Comparison of ENCODE assay signal across 13 cellular contexts in the genomic region with DNA sequence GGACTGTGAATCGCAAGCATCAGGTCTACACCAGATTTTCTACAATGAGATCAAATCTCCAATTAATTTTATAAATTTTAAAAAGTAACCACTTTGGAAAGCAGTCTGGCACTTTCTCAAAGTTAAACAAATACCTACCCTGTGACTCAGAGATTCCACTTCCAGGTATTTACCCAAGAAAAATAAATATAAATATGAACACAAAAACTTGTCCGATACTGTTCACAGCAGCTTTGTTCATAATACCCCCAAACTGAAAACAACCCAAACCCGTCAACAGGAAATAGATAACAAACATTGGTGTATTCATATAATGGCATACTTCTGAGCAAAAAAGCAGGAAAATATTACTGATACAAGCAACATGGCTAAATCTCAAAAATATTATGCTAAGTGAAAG. TPM values are rescaled to one million over a fixed set of nuclear protein-coding genes. Genes with fewer than 3 reads are reported as not detected.
A peak's percentile ranks its signal among the peaks of the same experiment; 100 is the strongest.
DNase-seq lines count a peak whose midpoint lies in the region; ATAC-seq, FAIRE-seq and TF ChIP-seq lines count a peak whose summit lies in the region.
"Had no signal": no experiment of that assay in that cellular context is flagged by ENCODE, and none has a peak within 500 bp of the region (broad histone marks: within the 10 kb centered on the region; RNA-seq: fewer than 3 reads in every experiment).

No MANE protein-coding gene starts in this region.

- no peak overlapping the region for H3K4me3 Mint-ChIP-seq in HFFc6
- H3K4me3 Mint-ChIP-seq in CD4-positive, alpha-beta T cell: no peak overlapping the region
- H3K4me3 Mint-ChIP-seq: activated CD8-positive, alpha-beta T cell treated with anti-CD3 and anti-CD28 coated beads for 36 hours; activated naive CD8-positive, alpha-beta T cell treated with anti-CD3 and anti-CD28 coated beads, Interleukin-2, amount 10 ng/mL, durations not matched to agents 7 days and 5 days; endodermal cell had no signal

- no peak for TF ChIP-seq POLR2A in K562 (conservative IDR thresholded peaks at IDR 0.05)
- TF ChIP-seq POLR2A in stomach (IDR thresholded peaks at IDR 0.05): no peak

- H3K27me3 ChIP-seq in K562 (ENCODE audit: control insufficient read depth in 2 of 2, insufficient read depth in 2 of 2, low read length in 2 of 2) (no peaks in the 10 kb centered on the region), stomach (no peaks in the 10 kb centered on the region)
- no peaks in the 10 kb centered on the region for H3K27me3 ChIP-seq in CD4-positive, alpha-beta T cell (ENCODE audit: control insufficient read depth, insufficient read depth, low read length)

- in situ Hi-C loops in K562 (cut with MboI): no loop called here

- H3K9me1 ChIP-seq in K562 (ENCODE audit: control insufficient read depth, insufficient read depth, low read length): peaks cover 10% of the 10 kb centered on the region

- no peak overlapping the region for H3K9ac ChIP-seq in K562 (ENCODE audit: insufficient read depth in 1 of 2, low read depth in 2 of 2, low read length in 2 of 2)

- no peaks in the 10 kb centered on the region; the same call in 1 of the 2 replicates for H3K27me3 Mint-ChIP-seq in HFFc6 (ENCODE audit: insufficient read depth)
- H3K27me3 Mint-ChIP-seq in CD4-positive, alpha-beta T cell: no peaks in the 10 kb centered on the region
- H3K27me3 Mint-ChIP-seq: activated CD8-positive, alpha-beta T cell treated with anti-CD3 and anti-CD28 coated beads for 36 hours; activated naive CD8-positive, alpha-beta T cell treated with anti-CD3 and anti-CD28 coated beads, Interleukin-2, amount 10 ng/mL, durations not matched to agents 7 days and 5 days had no signal

- no peak overlapping the region for H2AFZ ChIP-seq in K562 (ENCODE audit: low read depth, low read length)

- ATAC-seq in K562 (no peak), left lobe of liver (peak; percentile 5)
- ATAC-seq in CD4-positive, alpha-beta T cell (ENCODE audit: poor library complexity): no peak
- ATAC-seq: activated CD8-positive, alpha-beta T cell treated with anti-CD3 and anti-CD28 coated beads for 36 hours; mucosa of descending colon had no signal

- intact Hi-C loops in K562 (cut with micrococcal nuclease) (no loop called here), stomach (cut with DNase I; ENCODE audit: low total_unique reads) (no loop called here)
- intact Hi-C loops in CD4-positive, alpha-beta T cell (cut with DNase I, micrococcal nuclease): no loop called here

- H3K4me1 Mint-ChIP-seq in HFFc6 (ENCODE audit: low read depth): peaks cover 82% of the 10 kb centered on the region
- H3K4me1 Mint-ChIP-seq in CD4-positive, alpha-beta T cell (ENCODE audit: low read depth): peaks cover 62% of the 10 kb centered on the region

- H3K9me3 ChIP-seq in K562 (replicated peaks; ENCODE audit: control insufficient read depth, insufficient read depth, low read depth, low read length): no peaks in the 10 kb centered on the region
- no peaks in the 10 kb centered on the region for H3K9me3 ChIP-seq in stomach
- H3K9me3 ChIP-seq in CD4-positive, alpha-beta T cell (ENCODE audit: control insufficient read depth, low read length): no peaks in the 10 kb centered on the region
- H3K9me3 ChIP-seq: mucosa of descending colon had no signal

- BruUV-seq in K562 (replicated peaks; lab: Mats Ljungman, UMichigan): no TSS peak

- H3K27ac Mint-ChIP-seq in HFFc6: peak overlapping the region; percentile 47
- H3K27ac Mint-ChIP-seq in CD4-positive, alpha-beta T cell: no peak overlapping the region
- H3K27ac Mint-ChIP-seq: activated CD8-positive, alpha-beta T cell treated with anti-CD3 and anti-CD28 coated beads for 36 hours; activated naive CD8-positive, alpha-beta T cell treated with anti-CD3 and anti-CD28 coated beads, Interleukin-2, amount 10 ng/mL, durations not matched to agents 7 days and 5 days; endodermal cell had no signal

- H3K27ac ChIP-seq in K562 (ENCODE audit: extremely low read depth, low read depth, low read length) (0 out of 3 replicates have a peak overlapping the region, but pooled peaks have one; percentile 10), stomach (peak overlapping the region in 4 of 5 donors; percentile 76 to 95 (median 91))
- no peak overlapping the region for H3K27ac ChIP-seq in CD4-positive, alpha-beta T cell (ENCODE audit: low read depth, low read length)

- CTCF ChIA-PET in K562 (lab: Yijun Ruan, JAX; ENCODE audit: low intra/inter-chr PET ratio): no interaction called here
- CTCF ChIA-PET in CD4-positive, alpha-beta T cell (lab: Charles Lee): interaction anchor here (0.7 kb wide), 1 partner anchor 261 kb away, joined by 3 read pairs; no protein-coding TSS in a partner anchor

- H3K4me1 ChIP-seq in K562 (replicated peaks in 1 of 2; ENCODE audit: control insufficient read depth in 2 of 2, insufficient read depth in 2 of 2, low read length in 2 of 2) (peaks cover 34 to 42% of the 10 kb centered on the region in 2 experiments), stomach (peaks cover 78 to 100% (median 94%) of the 10 kb centered on the region in 4 donors)

- no peak for DNase-seq in HFFc6
- DNase-seq in K562 (ENCODE audit: extremely low read depth in 1 of 4, low spot score in 3 of 4): no peak
- DNase-seq in left lobe of liver (ENCODE audit: low spot score): no peak
- no peak for DNase-seq in stomach
- no peak for DNase-seq in DMS153 treated with DMSO at 0.1 percent for 48 hours (lab: John Stamatoyannopoulos, UW; ENCODE audit: unreplicated experiment)
- no peak for DNase-seq in NCI-H2171 treated with DMSO at 0.1 percent for 48 hours (lab: John Stamatoyannopoulos, UW)
- no peak for DNase-seq in GDM1 (lab: John Stamatoyannopoulos, UW)
- no peak for DNase-seq in CD4-positive, alpha-beta T cell
- DNase-seq: activated CD8-positive, alpha-beta T cell treated with anti-CD3 and anti-CD28 coated beads for 36 hours; activated naive CD8-positive, alpha-beta T cell treated with anti-CD3 and anti-CD28 coated beads, Interleukin-2, amount 10 ng/mL, durations not matched to agents 7 days and 5 days; endodermal cell; mucosa of descending colon; small intestine had no signal

- H3K36me3 Mint-ChIP-seq in HFFc6 (ENCODE audit: low read depth): peaks cover 56% of the 10 kb centered on the region
- peaks cover 51% of the 10 kb centered on the region for H3K36me3 Mint-ChIP-seq in CD4-positive, alpha-beta T cell (ENCODE audit: low read depth)

- no peak for FAIRE-seq in K562 (lab: Jason Lieb, UNC)
- FAIRE-seq: small intestine had no signal

- POLR2A ChIA-PET in K562 (lab: Yijun Ruan, JAX): interaction anchor here (3.9 kb wide), 1 partner anchor 12 kb away, joined by 23 read pairs; a partner anchor contains a TSS
- POLR2A ChIA-PET in CD4-positive, alpha-beta T cell (lab: Charles Lee): no interaction called here

- TF ChIP-seq RAD21 in K562 (CRISPR knock-in tag; conservative IDR thresholded peaks at IDR 0.05 in 1 of 2, IDR thresholded peaks at IDR 0.05 in 1 of 2): no peak

- peaks cover 75% of the 10 kb centered on the region for H3K79me2 ChIP-seq in K562 (ENCODE audit: control insufficient read depth, insufficient read depth, low read length)

- H3K36me3 ChIP-seq in K562 (ENCODE audit: control insufficient read depth, insufficient read depth, low read length): peaks cover 59% of the 10 kb centered on the region
- H3K36me3 ChIP-seq in stomach: peaks cover 2 to 16% (median 12%) of the 10 kb centered on the region in 4 donors

- H3K4me3 ChIP-seq in K562 (no peak overlapping the region), stomach (no peak overlapping the region)
- H3K4me3 ChIP-seq: mucosa of descending colon had no signal

- TF ChIP-seq CTCF in HFFc6 (IDR thresholded peaks at IDR 0.05): no peak
- no peak for TF ChIP-seq CTCF in K562 (IDR thresholded peaks at IDR 0.05 in 2 of 3, conservative IDR thresholded peaks at IDR 0.05 in 1 of 3; ENCODE audit: insufficient read depth in 2 of 3, low read depth in 1 of 3, low read length in 3 of 3)
- TF ChIP-seq CTCF in stomach (IDR thresholded peaks at IDR 0.05): no peak
- no peak for TF ChIP-seq CTCF in CD4-positive, alpha-beta T cell (IDR thresholded peaks at IDR 0.05)

- TF ChIP-seq EP300 in K562 (IDR thresholded peaks at IDR 0.05; ENCODE audit: low read length): no peak
- no peak for TF ChIP-seq EP300 in stomach (IDR thresholded peaks at IDR 0.05)

- H3K9me3 Mint-ChIP-seq in HFFc6: no peaks in the 10 kb centered on the region
- H3K9me3 Mint-ChIP-seq in CD4-positive, alpha-beta T cell: no peaks in the 10 kb centered on the region
- H3K9me3 Mint-ChIP-seq: activated CD8-positive, alpha-beta T cell treated with anti-CD3 and anti-CD28 coated beads for 36 hours; activated naive CD8-positive, alpha-beta T cell treated with anti-CD3 and anti-CD28 coated beads, Interleukin-2, amount 10 ng/mL, durations not matched to agents 7 days and 5 days; endodermal cell had no signal

- WGBS in K562 (ENCODE audit: insufficient coverage, low coverage, missing lambda C conversion rate): 85% methylated on average over 3 of the region's 3 CpGs
- 26 to 43% (median 37%) methylated on average over 3 of the region's 3 CpGs for WGBS in stomach, 5 donors

- H3K4me2 ChIP-seq in K562 (ENCODE audit: insufficient read depth, low read length): no peak overlapping the region

- H4K20me1 ChIP-seq in K562 (replicated peaks; ENCODE audit: control insufficient read depth, insufficient read depth, low read length): peaks cover 27% of the 10 kb centered on the region

RNA-seq across cellular contexts. Expression of a gene that starts 12.1 kb away (rescaled TPM):
- total RNA-seq in HFFc6 (2021; fragmentation: NEBNext Ultra II Directional; extraction: Animal tissue kit (Norgen Biotek cat#: 25700)): 10 to 100 TPM; 73.9 to 90.4 (median 78.1) TPM
- total RNA-seq in K562 (2011; cell fraction: chromatin; rRNA removed; ENCODE audit: low replicate concordance): 116 and 182 TPM in 2 replicates
- total RNA-seq in K562 (2011; cell fraction: nucleolus; rRNA removed): 70.2 and 72.6 TPM in 2 replicates
- 82.7 and 89.1 TPM in 2 replicates for total RNA-seq in K562 (2011; cell fraction: nucleoplasm; rRNA removed)
- 37.4 and 42.5 TPM in 2 replicates for total RNA-seq in K562 (2014; rRNA removed)
- total RNA-seq in K562 (2014; rRNA removed; fragmentation: Illumina TruSeq; extraction: Trizol): 37.2 and 38.1 TPM in 2 replicates
- total RNA-seq in K562 (2015; rRNA removed; fragmentation: Illumina TruSeq; extraction: Trizol): 44.5 and 44.6 TPM in 2 replicates
- 45.7 and 47.0 TPM in 2 replicates for total RNA-seq in K562 (2021)
- polyA plus RNA-seq in K562 (2011; rRNA removed): 36.5 and 42.5 TPM in 2 replicates
- 43.9 and 59.7 TPM in 2 replicates for polyA plus RNA-seq in K562 (2011; cell fraction: cytosol; rRNA removed)
- 78.8 and 96.8 TPM in 2 replicates for polyA plus RNA-seq in K562 (2011; cell fraction: nucleus; rRNA removed)
- polyA plus RNA-seq in K562 (2012): 37.6 and 39.5 TPM in 2 replicates
- polyA plus RNA-seq in K562 (2014; fragmentation: Illumina TruSeq; extraction: Trizol): 48.2 and 49.7 TPM in 2 replicates
- polyA plus RNA-seq in K562 (2014; fragmentation: Nextera tagmentation; extraction: Ambion mirVana): 1 to 10 TPM; 1.7 to 1.8 TPM
- 31.3 and 39.8 TPM in 2 replicates for polyA plus RNA-seq in K562 (2014; rRNA removed)
- 22.4 and 22.5 TPM in 2 replicates for polyA minus RNA-seq in K562 (2011; rRNA and poly(A)+ RNA removed)
- 14.8 and 19.9 TPM in 2 replicates for polyA minus RNA-seq in K562 (2011; cell fraction: cytosol; rRNA and poly(A)+ RNA removed)
- polyA minus RNA-seq in K562 (2011; cell fraction: nucleus; rRNA and poly(A)+ RNA removed): 17.2 and 23.5 TPM in 2 replicates
- total RNA-seq in left lobe of liver: 14.5 TPM
- 100 to 1,000 TPM in 2 of 5 donors, 10 to 100 TPM in 3; 54.3 to 358 (median 58.1) TPM for total RNA-seq in stomach
- 10 to 100 TPM; 15.0 to 23.0 (median 15.4) TPM for polyA plus RNA-seq in stomach
- total RNA-seq in CD4-positive, alpha-beta T cell: 10 to 100 TPM; 39.8 to 44.6 TPM

RNA-seq across cellular contexts. Expression of a gene that starts 28.4 kb away (rescaled TPM):
- 10 to 100 TPM; 12.5 to 15.4 (median 13.8) TPM for total RNA-seq in HFFc6 (2021; fragmentation: NEBNext Ultra II Directional; extraction: Animal tissue kit (Norgen Biotek cat#: 25700))
- total RNA-seq in K562 (2011; cell fraction: chromatin; rRNA removed; ENCODE audit: low replicate concordance): 51.3 and 93.2 TPM in 2 replicates
- total RNA-seq in K562 (2011; cell fraction: nucleolus; rRNA removed): 39.2 and 39.4 TPM in 2 replicates
- 29.0 and 33.3 TPM in 2 replicates for total RNA-seq in K562 (2011; cell fraction: nucleoplasm; rRNA removed)
- total RNA-seq in K562 (2014; rRNA removed) (11.0 and 11.2 TPM in 2 replicates), K562 (2014; rRNA removed; fragmentation: Illumina TruSeq; extraction: Trizol) (6.1 and 10.3 TPM in 2 replicates), K562 (2015; rRNA removed; fragmentation: Illumina TruSeq; extraction: Trizol) (9.3 and 9.7 TPM in 2 replicates), K562 (2021) (13.7 and 14.7 TPM in 2 replicates), left lobe of liver (5.0 TPM), stomach (10 to 100 TPM; 13.3 to 40.6 (median 17.6) TPM)
- polyA plus RNA-seq in K562 (2011; rRNA removed) (6.9 and 8.6 TPM in 2 replicates), K562 (2014; fragmentation: Illumina TruSeq; extraction: Trizol) (10.1 and 12.6 TPM in 2 replicates), K562 (2014; fragmentation: Nextera tagmentation; extraction: Ambion mirVana) (under 1 TPM; 0.18 to 0.36 TPM), K562 (2014; rRNA removed) (9.8 and 10.2 TPM in 2 replicates), stomach (10 to 100 TPM in 1 of 3 donors, 1 to 10 TPM in 2; 3.6 to 10.2 (median 8.4) TPM)
- polyA plus RNA-seq in K562 (2011; cell fraction: cytosol; rRNA removed): 4.0 and 9.6 TPM in 2 replicates
- 6.8 and 12.9 TPM in 2 replicates for polyA plus RNA-seq in K562 (2011; cell fraction: nucleus; rRNA removed)
- 10.5 and 13.3 TPM in 2 replicates for polyA plus RNA-seq in K562 (2012)
- polyA minus RNA-seq in K562 (2011; rRNA and poly(A)+ RNA removed): 7.7 and 17.3 TPM in 2 replicates
- polyA minus RNA-seq in K562 (2011; cell fraction: cytosol; rRNA and poly(A)+ RNA removed): 5.1 and 6.4 TPM in 2 replicates
- polyA minus RNA-seq in K562 (2011; cell fraction: nucleus; rRNA and poly(A)+ RNA removed): 9.6 and 11.7 TPM in 2 replicates
- 10 to 100 TPM in 1 of 2 experiments, 1 to 10 TPM in 1; 9.0 to 10.9 TPM for total RNA-seq in CD4-positive, alpha-beta T cell
